Comparison of ENCODE assay signal across 13 cellular contexts in the genomic region with DNA sequence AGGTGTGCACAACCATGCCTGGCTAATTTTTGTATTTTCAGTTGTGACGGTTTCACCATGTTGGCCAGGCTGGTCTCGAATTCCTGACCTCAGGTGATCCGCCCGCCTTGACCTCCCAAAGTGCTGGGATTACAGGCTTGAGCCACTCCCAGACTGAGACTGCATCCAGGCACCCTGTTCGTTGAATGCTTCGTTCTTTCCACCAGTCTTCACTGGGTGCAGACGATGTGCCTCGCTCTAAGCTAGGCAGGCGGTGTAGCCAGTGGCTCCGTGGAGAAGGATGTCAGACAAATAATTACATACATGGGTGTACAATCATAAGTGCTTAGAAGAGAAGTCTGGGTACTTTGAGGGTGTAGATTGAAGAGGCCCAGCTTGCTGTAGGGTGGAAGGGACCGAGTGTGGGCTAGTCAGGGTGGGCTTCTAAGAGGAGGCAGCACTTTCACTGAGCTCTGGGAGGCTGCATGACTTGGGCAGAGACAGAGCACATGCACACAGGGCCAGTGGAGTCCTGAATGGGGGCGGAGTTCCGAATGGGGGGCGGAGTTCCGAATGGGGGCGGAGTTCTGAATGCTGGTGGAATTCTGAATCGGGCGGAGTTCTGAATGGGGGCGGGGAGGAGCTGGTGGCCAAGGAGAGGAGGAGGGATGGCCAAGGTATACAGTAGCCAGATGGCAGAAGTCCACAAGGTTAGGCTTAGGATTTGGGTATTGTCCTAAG.
DNase-seq lines count a peak whose midpoint lies in the region; ATAC-seq and TF ChIP-seq lines count a peak whose summit lies in the region.
"Had no signal": no experiment of that assay in that cellular context is flagged by ENCODE, and none has a peak within 500 bp of the region (broad histone marks: within the 10 kb centered on the region; RNA-seq: fewer than 3 reads in every experiment).

No MANE protein-coding gene starts in this region.

- CTCF ChIA-PET in RWPE1 (lab: Yijun Ruan, JAX) = interaction anchor here (1.0 kb wide), 1 partner anchor 73 kb away, joined by 3 read pairs; no protein-coding TSS in a partner anchor

- no peak overlapping the region for H3K4me3 ChIP-seq in iPS-18a (ENCODE audit: low read length)

- no peak for ATAC-seq in HG02610 (IDR thresholded peaks at IDR 0.05; ENCODE audit: unreplicated experiment)

- H3K27me3 ChIP-seq in iPS-18a (ENCODE audit: control insufficient read depth, insufficient read depth, low read length) = no peaks in the 10 kb centered on the region

- no peaks in the 10 kb centered on the region for H3K36me3 ChIP-seq in iPS-18a (ENCODE audit: control insufficient read depth, low read depth, low read length)

- POLR2A ChIA-PET in RWPE1 (lab: Yijun Ruan, JAX; ENCODE audit: low non-redundant PET) = interaction anchor here (0.6 kb wide), 1 partner anchor 825 kb away, joined by 3 read pairs; the partner anchor contains the start of gene MOSPD3

- H3K9ac ChIP-seq in iPS-18a (ENCODE audit: low read length) = peak overlapping the region; percentile 28

- no peak overlapping the region for H3K27ac ChIP-seq in RWPE1
- H3K27ac ChIP-seq in iPS-18a (ENCODE audit: low read length) = no peak overlapping the region

- peak; percentile 16 for DNase-seq in stimulated activated CD4-positive, alpha-beta T cell treated with anti-CD3 and anti-CD28 coated beads, Interleukin-15, amount 100 ng/mL, for 24 hours
- DNase-seq in stimulated activated CD4-positive, alpha-beta T cell treated with anti-CD3 and anti-CD28 coated beads, Interleukin-2, amount 100 ng/mL, for 48 hours = no peak
- peak; percentile 35 for DNase-seq in RWPE1 (ENCODE audit: low spot score)
- no peak for DNase-seq in kidney glomerular epithelial cell (lab: John Stamatoyannopoulos, UW)
- no peak for DNase-seq in activated CD8-positive, alpha-beta memory T cell treated with anti-CD3 and anti-CD28 coated beads, Interleukin-2, amount 50 U/mL, for 4 hours
- no peak for DNase-seq in NCI-H2107 (lab: John Stamatoyannopoulos, UW)
- DNase-seq: cerebellar nuclear complex; hypothalamus; Karpas-422; NCI-H2081 treated with DMSO at 0.1 percent for 48 hours; stimulated activated CD4-positive, alpha-beta T cell treated with anti-CD3 and anti-CD28 coated beads, Interleukin-1b, Interleukin-23, amount 100 ng/mL, for 48 hours had no signal

- H3K4me1 ChIP-seq in iPS-18a (ENCODE audit: control insufficient read depth, low read depth, low read length) = peaks cover 12% of the 10 kb centered on the region

- no peak for TF ChIP-seq CTCF in RWPE1 (conservative IDR thresholded peaks at IDR 0.05; ENCODE audit: low read depth)

- H3K9me3 ChIP-seq in iPS-18a (ENCODE audit: control insufficient read depth, low read depth, low read length) = no peaks in the 10 kb centered on the region

Comparison
In these comparisons a context has a peak if more than half of its experiments do, and no peak if none do; other contexts are left out.
1. DNase-seq: peak in stimulated activated CD4-positive, alpha-beta T cell treated with anti-CD3 and anti-CD28 coated beads, Interleukin-15, amount 100 ng/mL, for 24 hours (single experiment) and RWPE1 (single experiment); none in stimulated activated CD4-positive, alpha-beta T cell treated with anti-CD3 and anti-CD28 coated beads, Interleukin-2, amount 100 ng/mL, for 48 hours (0 of 2), kidney glomerular epithelial cell (single experiment), activated CD8-positive, alpha-beta memory T cell treated with anti-CD3 and anti-CD28 coated beads, Interleukin-2, amount 50 U/mL, for 4 hours (single experiment) and NCI-H2107 (single experiment).